Comparison of ENCODE assay signal across 9 cellular contexts in the genomic region with DNA sequence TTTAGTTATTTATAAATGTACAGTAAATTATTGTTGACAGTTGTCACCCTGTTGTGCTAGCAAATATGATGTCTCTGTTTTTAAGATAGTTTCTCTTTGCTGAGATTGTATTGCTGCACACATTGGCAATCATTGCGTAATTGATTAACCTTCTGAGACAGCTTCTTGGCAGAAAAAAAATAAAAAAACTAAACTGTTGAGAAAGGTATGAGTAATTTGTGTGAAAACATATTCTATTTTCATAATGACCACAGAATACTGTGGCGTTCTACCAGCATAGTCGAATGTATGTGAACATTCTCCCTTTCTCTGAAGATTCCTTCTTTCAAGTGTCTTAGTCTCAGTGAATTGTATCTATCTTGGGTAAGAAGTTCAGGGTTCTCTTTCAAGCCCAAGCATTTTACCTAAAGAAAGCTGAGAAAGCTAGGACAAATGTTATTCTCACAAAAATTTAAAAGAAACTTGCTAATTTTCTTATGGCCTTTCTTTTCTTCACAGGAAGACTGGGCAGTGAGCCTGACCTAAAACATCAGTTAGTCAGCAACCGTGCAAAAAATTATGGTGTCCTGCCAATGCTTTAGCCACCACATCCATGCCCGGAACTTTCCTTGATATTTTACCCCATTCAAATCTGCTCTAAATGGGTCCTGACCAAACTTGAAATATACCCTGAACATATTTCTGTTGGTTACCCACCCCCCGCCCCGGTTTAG.
DNase-seq lines count a peak whose midpoint lies in the region; ATAC-seq and TF ChIP-seq lines count a peak whose summit lies in the region.
"Had no signal": no experiment of that assay in that cellular context is flagged by ENCODE, and none has a peak within 500 bp of the region (broad histone marks: within the 10 kb centered on the region; RNA-seq: fewer than 3 reads in every experiment).

No MANE protein-coding gene starts in this region.

- no peaks in the 10 kb centered on the region for H3K9me3 Mint-ChIP-seq in activated T-helper 17 cell treated with anti-CD3 and anti-CD28 coated beads, Interleukin-2, amount 50 U/mL, for 72 hours
- H3K9me3 Mint-ChIP-seq in stimulated activated memory B cell treated with anti-CD40 and anti-IgM and Interleukin-4, amounts not matched to agents 10 μg/mL and 1 μg/mL and 100 μg/mL, for 72 hours, result no peaks in the 10 kb centered on the region
- peaks cover 0 to 3% (median 0%) of the 10 kb centered on the region in 7 donors for H3K9me3 Mint-ChIP-seq in CD14-positive monocyte

- H3K27me3 Mint-ChIP-seq in activated T-helper 17 cell treated with anti-CD3 and anti-CD28 coated beads, Interleukin-2, amount 50 U/mL, for 72 hours, result no peaks in the 10 kb centered on the region
- H3K27me3 Mint-ChIP-seq in stimulated activated memory B cell treated with anti-CD40 and anti-IgM and Interleukin-4, amounts not matched to agents 10 μg/mL and 1 μg/mL and 100 μg/mL, for 72 hours, result no peaks in the 10 kb centered on the region
- no peaks in the 10 kb centered on the region for H3K27me3 Mint-ChIP-seq in CD14-positive monocyte (ENCODE audit: low read depth in 3 of 3)

- ATAC-seq in HG02798 (IDR thresholded peaks at IDR 0.05; ENCODE audit: poor library complexity, unreplicated experiment) (peak; percentile 42), HG02642 (IDR thresholded peaks at IDR 0.05; ENCODE audit: poor library complexity, unreplicated experiment) (no peak)
- ATAC-seq in activated T-helper 17 cell treated with anti-CD3 and anti-CD28 coated beads, Interleukin-2, amount 50 U/mL, for 72 hours (replicated peaks), result peak; percentile 46
- no peak for ATAC-seq in stimulated activated memory B cell treated with anti-CD40 and anti-IgM and Interleukin-4, amounts not matched to agents 10 μg/mL and 1 μg/mL and 100 μg/mL, for 72 hours

- no peak overlapping the region for H3K27ac Mint-ChIP-seq in activated T-helper 17 cell treated with anti-CD3 and anti-CD28 coated beads, Interleukin-2, amount 50 U/mL, for 72 hours
- H3K27ac Mint-ChIP-seq in stimulated activated memory B cell treated with anti-CD40 and anti-IgM and Interleukin-4, amounts not matched to agents 10 μg/mL and 1 μg/mL and 100 μg/mL, for 72 hours, result no peak overlapping the region
- H3K27ac Mint-ChIP-seq in CD14-positive monocyte, result peak overlapping the region in 2 of 7 donors; percentile 19 to 37

- no peak overlapping the region for H3K4me3 Mint-ChIP-seq in activated T-helper 17 cell treated with anti-CD3 and anti-CD28 coated beads, Interleukin-2, amount 50 U/mL, for 72 hours
- no peak overlapping the region for H3K4me3 Mint-ChIP-seq in stimulated activated memory B cell treated with anti-CD40 and anti-IgM and Interleukin-4, amounts not matched to agents 10 μg/mL and 1 μg/mL and 100 μg/mL, for 72 hours
- no peak overlapping the region for H3K4me3 Mint-ChIP-seq in CD14-positive monocyte

- H3K4me1 Mint-ChIP-seq in activated T-helper 17 cell treated with anti-CD3 and anti-CD28 coated beads, Interleukin-2, amount 50 U/mL, for 72 hours, result no peaks in the 10 kb centered on the region
- H3K4me1 Mint-ChIP-seq in stimulated activated memory B cell treated with anti-CD40 and anti-IgM and Interleukin-4, amounts not matched to agents 10 μg/mL and 1 μg/mL and 100 μg/mL, for 72 hours, result no peaks in the 10 kb centered on the region
- peaks cover 9% of the 10 kb centered on the region for H3K4me1 Mint-ChIP-seq in CD14-positive monocyte

- intact Hi-C loops in CD14-positive monocyte (cut with micrococcal nuclease), result loop anchor here in 1 of 2 donors (10.0 kb wide), 1 partner anchor 192 kb away; no protein-coding TSS in a partner anchor

- H3K36me3 Mint-ChIP-seq in activated T-helper 17 cell treated with anti-CD3 and anti-CD28 coated beads, Interleukin-2, amount 50 U/mL, for 72 hours (ENCODE audit: low read depth), result no peaks in the 10 kb centered on the region
- H3K36me3 Mint-ChIP-seq in stimulated activated memory B cell treated with anti-CD40 and anti-IgM and Interleukin-4, amounts not matched to agents 10 μg/mL and 1 μg/mL and 100 μg/mL, for 72 hours, result no peaks in the 10 kb centered on the region
- no peaks in the 10 kb centered on the region for H3K36me3 Mint-ChIP-seq in CD14-positive monocyte

- DNase-seq in EH (ENCODE audit: low read depth), result peak; percentile 81
- DNase-seq in kidney glomerular epithelial cell (lab: John Stamatoyannopoulos, UW), result peak; percentile 41
- DNase-seq in central memory CD4-positive, alpha-beta T cell, result no peak
- no peak for DNase-seq in CD14-positive monocyte (ENCODE audit: low spot score)
- DNase-seq: islet precursor cell had no signal

- TF ChIP-seq CTCF in CD14-positive monocyte (IDR thresholded peaks at IDR 0.05), result no peak

Comparison
In these comparisons a context has a peak if more than half of its experiments do, and no peak if none do; other contexts are left out.
1. DNase-seq: peak in EH (single experiment) and kidney glomerular epithelial cell (single experiment); none in central memory CD4-positive, alpha-beta T cell (single experiment) and CD14-positive monocyte (single experiment).
2. ATAC-seq: peak in HG02798 (single experiment) and activated T-helper 17 cell treated with anti-CD3 and anti-CD28 coated beads, Interleukin-2, amount 50 U/mL, for 72 hours (single experiment); none in HG02642 (single experiment) and stimulated activated memory B cell treated with anti-CD40 and anti-IgM and Interleukin-4, amounts not matched to agents 10 μg/mL and 1 μg/mL and 100 μg/mL, for 72 hours (single experiment).